ENCODE assay signal across 1 cellular context in the genomic region with DNA sequence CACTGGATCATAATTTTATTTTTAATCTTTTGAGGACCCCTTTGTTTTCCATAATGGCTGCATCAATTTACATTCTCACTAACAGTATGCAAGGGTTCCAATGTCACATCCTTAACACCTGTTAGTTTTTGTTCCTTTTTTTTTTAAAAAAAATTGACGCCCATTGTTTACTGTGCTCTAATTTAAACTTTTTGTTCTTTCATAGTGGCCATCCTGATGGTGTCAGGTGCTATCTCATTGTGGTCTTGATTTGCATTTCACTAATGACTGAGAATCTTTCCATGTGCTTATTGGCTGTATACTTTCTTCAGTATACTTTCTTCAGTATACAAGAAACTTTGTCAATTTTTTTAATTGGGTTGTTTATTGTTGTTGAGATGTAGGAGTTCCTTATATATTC.
TF ChIP-seq lines count a peak whose summit lies in the region.

No MANE protein-coding gene starts in this region.

TF ChIP-seq in WTC11, 78 proteins besides CTCF, POLR2A, EP300 and RAD21 (continued from another document):
- TF ChIP-seq, protein P1, sequence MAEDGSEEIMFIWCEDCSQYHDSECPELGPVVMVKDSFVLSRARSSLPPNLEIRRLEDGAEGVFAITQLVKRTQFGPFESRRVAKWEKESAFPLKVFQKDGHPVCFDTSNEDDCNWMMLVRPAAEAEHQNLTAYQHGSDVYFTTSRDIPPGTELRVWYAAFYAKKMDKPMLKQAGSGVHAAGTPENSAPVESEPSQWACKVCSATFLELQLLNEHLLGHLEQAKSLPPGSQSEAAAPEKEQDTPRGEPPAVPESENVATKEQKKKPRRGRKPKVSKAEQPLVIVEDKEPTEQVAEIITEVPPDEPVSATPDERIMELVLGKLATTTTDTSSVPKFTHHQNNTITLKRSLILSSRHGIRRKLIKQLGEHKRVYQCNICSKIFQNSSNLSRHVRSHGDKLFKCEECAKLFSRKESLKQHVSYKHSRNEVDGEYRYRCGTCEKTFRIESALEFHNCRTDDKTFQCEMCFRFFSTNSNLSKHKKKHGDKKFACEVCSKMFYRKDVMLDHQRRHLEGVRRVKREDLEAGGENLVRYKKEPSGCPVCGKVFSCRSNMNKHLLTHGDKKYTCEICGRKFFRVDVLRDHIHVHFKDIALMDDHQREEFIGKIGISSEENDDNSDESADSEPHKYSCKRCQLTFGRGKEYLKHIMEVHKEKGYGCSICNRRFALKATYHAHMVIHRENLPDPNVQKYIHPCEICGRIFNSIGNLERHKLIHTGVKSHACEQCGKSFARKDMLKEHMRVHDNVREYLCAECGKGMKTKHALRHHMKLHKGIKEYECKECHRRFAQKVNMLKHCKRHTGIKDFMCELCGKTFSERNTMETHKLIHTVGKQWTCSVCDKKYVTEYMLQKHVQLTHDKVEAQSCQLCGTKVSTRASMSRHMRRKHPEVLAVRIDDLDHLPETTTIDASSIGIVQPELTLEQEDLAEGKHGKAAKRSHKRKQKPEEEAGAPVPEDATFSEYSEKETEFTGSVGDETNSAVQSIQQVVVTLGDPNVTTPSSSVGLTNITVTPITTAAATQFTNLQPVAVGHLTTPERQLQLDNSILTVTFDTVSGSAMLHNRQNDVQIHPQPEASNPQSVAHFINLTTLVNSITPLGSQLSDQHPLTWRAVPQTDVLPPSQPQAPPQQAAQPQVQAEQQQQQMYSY (CRISPR knock-in tag; IDR thresholded peaks at IDR 0.05): no peak
- TF ChIP-seq, protein P2, sequence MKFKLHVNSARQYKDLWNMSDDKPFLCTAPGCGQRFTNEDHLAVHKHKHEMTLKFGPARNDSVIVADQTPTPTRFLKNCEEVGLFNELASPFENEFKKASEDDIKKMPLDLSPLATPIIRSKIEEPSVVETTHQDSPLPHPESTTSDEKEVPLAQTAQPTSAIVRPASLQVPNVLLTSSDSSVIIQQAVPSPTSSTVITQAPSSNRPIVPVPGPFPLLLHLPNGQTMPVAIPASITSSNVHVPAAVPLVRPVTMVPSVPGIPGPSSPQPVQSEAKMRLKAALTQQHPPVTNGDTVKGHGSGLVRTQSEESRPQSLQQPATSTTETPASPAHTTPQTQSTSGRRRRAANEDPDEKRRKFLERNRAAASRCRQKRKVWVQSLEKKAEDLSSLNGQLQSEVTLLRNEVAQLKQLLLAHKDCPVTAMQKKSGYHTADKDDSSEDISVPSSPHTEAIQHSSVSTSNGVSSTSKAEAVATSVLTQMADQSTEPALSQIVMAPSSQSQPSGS (CRISPR knock-in tag; IDR thresholded peaks at IDR 0.05; ENCODE audit: borderline replicate concordance, low read depth): no peak
- TF ChIP-seq FOXJ3 (CRISPR knock-in tag; IDR thresholded peaks at IDR 0.05; ENCODE audit: borderline replicate concordance) (no peak), ZNF317 (CRISPR knock-in tag; IDR thresholded peaks at IDR 0.05; ENCODE audit: borderline replicate concordance, low read depth) (no peak), ZNF263 (CRISPR knock-in tag; IDR thresholded peaks at IDR 0.05; ENCODE audit: low read depth) (no peak), ELF4 (CRISPR knock-in tag; IDR thresholded peaks at IDR 0.05; ENCODE audit: low read depth) (no peak)
- TF ChIP-seq, protein P3, sequence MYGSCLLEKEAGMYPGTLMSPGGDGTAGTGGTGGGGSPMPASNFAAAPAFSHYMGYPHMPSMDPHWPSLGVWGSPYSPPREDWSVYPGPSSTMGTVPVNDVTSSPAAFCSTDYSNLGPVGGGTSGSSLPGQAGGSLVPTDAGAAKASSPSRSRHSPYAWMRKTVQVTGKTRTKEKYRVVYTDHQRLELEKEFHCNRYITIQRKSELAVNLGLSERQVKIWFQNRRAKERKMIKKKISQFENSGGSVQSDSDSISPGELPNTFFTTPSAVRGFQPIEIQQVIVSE (CRISPR knock-in tag; IDR thresholded peaks at IDR 0.05; ENCODE audit: borderline replicate concordance): no peak
- TF ChIP-seq, protein P4, sequence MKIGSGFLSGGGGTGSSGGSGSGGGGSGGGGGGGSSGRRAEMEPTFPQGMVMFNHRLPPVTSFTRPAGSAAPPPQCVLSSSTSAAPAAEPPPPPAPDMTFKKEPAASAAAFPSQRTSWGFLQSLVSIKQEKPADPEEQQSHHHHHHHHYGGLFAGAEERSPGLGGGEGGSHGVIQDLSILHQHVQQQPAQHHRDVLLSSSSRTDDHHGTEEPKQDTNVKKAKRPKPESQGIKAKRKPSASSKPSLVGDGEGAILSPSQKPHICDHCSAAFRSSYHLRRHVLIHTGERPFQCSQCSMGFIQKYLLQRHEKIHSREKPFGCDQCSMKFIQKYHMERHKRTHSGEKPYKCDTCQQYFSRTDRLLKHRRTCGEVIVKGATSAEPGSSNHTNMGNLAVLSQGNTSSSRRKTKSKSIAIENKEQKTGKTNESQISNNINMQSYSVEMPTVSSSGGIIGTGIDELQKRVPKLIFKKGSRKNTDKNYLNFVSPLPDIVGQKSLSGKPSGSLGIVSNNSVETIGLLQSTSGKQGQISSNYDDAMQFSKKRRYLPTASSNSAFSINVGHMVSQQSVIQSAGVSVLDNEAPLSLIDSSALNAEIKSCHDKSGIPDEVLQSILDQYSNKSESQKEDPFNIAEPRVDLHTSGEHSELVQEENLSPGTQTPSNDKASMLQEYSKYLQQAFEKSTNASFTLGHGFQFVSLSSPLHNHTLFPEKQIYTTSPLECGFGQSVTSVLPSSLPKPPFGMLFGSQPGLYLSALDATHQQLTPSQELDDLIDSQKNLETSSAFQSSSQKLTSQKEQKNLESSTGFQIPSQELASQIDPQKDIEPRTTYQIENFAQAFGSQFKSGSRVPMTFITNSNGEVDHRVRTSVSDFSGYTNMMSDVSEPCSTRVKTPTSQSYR (CRISPR knock-in tag; IDR thresholded peaks at IDR 0.05): no peak
